1 cellular context compared by ENCODE assay signal in the genomic region with DNA sequence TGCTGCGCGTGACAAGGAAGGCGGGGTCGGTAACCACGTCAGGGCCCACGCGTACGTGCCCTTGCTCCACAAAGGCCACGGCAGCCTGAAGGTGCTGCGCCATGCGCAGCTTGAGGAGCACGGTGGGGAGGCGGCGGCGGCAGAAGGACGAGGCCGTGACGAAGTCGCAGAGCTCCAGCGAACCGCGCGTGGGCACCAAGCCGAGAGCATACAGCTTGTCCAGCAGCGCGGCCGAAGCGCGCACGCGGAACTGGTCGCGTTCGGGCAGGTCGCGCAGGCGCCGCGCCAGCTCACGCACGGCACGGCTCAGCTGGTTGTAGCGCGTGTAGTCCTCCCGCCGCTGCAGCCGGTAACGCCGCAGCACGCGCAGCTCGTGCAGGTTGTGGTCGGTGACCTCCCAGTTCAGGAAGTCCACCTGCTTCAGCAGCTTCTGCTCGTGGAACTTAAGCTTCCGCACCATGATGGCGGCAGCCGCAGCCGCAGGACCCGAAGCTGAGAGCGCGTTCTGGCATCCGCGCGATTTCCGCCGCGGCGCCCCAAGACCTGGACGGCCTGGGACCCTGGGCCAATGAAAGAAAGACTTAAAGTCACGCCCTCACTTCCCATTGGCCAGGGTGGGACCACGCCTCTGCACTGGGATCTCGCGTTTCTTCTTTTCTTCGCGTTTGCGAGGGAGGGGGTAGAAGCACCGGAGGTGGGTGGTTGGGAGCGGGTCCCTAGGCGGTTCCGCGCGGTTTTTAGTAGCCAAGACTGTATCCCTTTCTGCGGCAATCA.
TF ChIP-seq lines count a peak whose summit lies in the region.

A gene with protein sequence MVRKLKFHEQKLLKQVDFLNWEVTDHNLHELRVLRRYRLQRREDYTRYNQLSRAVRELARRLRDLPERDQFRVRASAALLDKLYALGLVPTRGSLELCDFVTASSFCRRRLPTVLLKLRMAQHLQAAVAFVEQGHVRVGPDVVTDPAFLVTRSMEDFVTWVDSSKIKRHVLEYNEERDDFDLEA (minus strand): TSS at position 516 of the 774 bp plus-strand sequence. CDS start 56 bp downstream, at position 460.

TF ChIP-seq in H1, 55 proteins besides CTCF, POLR2A, EP300 and RAD21 (continued from another document):
- TF ChIP-seq CEBPB (IDR thresholded peaks at IDR 0.05; ENCODE audit: low read depth, low read length) = no peak
- TF ChIP-seq TAF7 (optimal IDR thresholded peaks at IDR 0.05; ENCODE audit: borderline replicate concordance, low read depth, low read length) = peak; percentile 48
